In the genomic region with DNA sequence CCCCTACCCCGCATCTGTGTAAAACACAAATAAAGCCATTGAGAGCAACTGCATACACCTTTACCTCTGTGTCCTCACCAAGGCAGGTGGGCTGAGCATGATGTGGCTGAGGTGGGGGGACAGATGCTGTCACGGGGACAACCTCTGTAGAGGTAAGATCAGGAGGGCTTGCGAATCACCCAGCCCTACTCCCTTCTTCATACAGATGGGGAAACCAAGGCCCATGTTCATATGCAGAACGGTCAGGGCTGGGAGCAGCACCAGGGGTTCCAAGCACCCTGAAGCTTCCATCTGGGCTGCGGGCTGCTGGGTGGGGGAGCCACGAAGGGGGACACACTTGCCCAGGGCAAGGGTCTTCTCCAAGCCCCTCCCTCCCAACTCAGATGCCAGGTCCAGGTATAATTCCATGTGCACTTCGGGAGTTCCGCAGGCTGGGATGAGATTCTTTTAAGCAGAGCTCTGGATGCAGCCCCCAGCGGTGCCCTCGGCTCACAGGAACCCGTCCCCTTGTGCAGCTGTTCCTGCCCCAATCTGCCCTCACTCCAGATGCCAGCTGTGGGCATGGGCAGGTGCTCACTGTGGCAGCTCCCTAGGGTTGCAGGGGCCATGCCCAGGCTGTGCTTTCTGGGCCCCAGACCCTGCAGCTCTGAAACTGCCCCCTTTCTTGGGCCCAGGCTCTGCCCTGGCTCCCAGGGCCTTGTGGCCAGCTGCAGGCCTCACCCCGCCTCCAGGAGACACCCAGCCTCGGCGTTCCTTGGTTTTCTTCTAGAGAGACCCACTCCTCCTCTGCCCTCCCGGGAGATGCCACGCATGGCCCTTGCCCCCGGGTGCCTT, we compare ENCODE assay signal across 22 cellular contexts. TPM values are rescaled to one million over a fixed set of nuclear protein-coding genes. Genes with fewer than 3 reads are reported as not detected.
DNase-seq lines count a peak whose midpoint lies in the region; ATAC-seq, FAIRE-seq and TF ChIP-seq lines count a peak whose summit lies in the region.
"Had no signal": no experiment of that assay in that cellular context is flagged by ENCODE, and none has a peak within 500 bp of the region (broad histone marks: within the 10 kb centered on the region; RNA-seq: fewer than 3 reads in every experiment).

No MANE protein-coding gene starts in this region.

- H3K36me3 ChIP-seq in DND-41 (ENCODE audit: insufficient read depth, low read length) = no peaks in the 10 kb centered on the region
- peaks cover 18% of the 10 kb centered on the region for H3K36me3 ChIP-seq in endodermal cell (ENCODE audit: control insufficient read depth, insufficient read depth, low read length)
- H3K36me3 ChIP-seq in pancreas = peaks cover 0 to 46% (median 0%) of the 10 kb centered on the region in 3 donors

- peaks cover 37% of the 10 kb centered on the region for H3K27me3 Mint-ChIP-seq in HFFc6 (ENCODE audit: insufficient read depth)
- H3K27me3 Mint-ChIP-seq in endodermal cell (ENCODE audit: insufficient read depth) = no peaks in the 10 kb centered on the region

- H3K27ac Mint-ChIP-seq in HFFc6 (peak overlapping the region; percentile 14; the same call in 1 of the 2 replicates), endodermal cell (peak overlapping the region; percentile 83)
- H3K27ac Mint-ChIP-seq: T-cell had no signal

- H3K9me3 Mint-ChIP-seq in HFFc6 (peaks cover 10% of the 10 kb centered on the region; the same call in 1 of the 2 replicates), endodermal cell (no peaks in the 10 kb centered on the region)
- H3K9me3 Mint-ChIP-seq: T-cell had no signal

- no peaks in the 10 kb centered on the region for H3K4me1 ChIP-seq in DND-41 (ENCODE audit: insufficient read depth, low read length)
- H3K4me1 ChIP-seq in endodermal cell (ENCODE audit: control insufficient read depth, insufficient read depth, low read length) = no peaks in the 10 kb centered on the region
- no peaks in the 10 kb centered on the region for H3K4me1 ChIP-seq in pancreas
- H3K4me1 ChIP-seq: SJCRH30 had no signal

- no peak for FAIRE-seq in pancreas (lab: Jason Lieb, UNC)
- no peak for FAIRE-seq in GM19239 (lab: Jason Lieb, UNC)
- FAIRE-seq: A204.1, GM12878 had no signal

- no peaks in the 10 kb centered on the region for H3K79me2 ChIP-seq in DND-41 (ENCODE audit: insufficient read depth, low read length)

- H3K27me3 ChIP-seq in DND-41 (ENCODE audit: insufficient read depth, low read length, poor library complexity) (no peaks in the 10 kb centered on the region), endodermal cell (ENCODE audit: control insufficient read depth, insufficient read depth, low read length, poor library complexity, severe bottlenecking) (no peaks in the 10 kb centered on the region), pancreas (no peaks in the 10 kb centered on the region)
- H3K27me3 ChIP-seq: MG63, SJCRH30 had no signal

- H3K27ac ChIP-seq in DND-41 (ENCODE audit: low read length) = no peak overlapping the region
- no peak overlapping the region for H3K27ac ChIP-seq in endodermal cell (ENCODE audit: low read depth, low read length)
- peak overlapping the region in 3 of 4 donors; percentile 46 to 93 (median 50) for H3K27ac ChIP-seq in pancreas
- H3K27ac ChIP-seq: C4-2B, GM23248, SJCRH30 had no signal

- H3K4me3 Mint-ChIP-seq in HFFc6 (no peak overlapping the region; the same call in 1 of the 2 replicates), endodermal cell (no peak overlapping the region)
- H3K4me3 Mint-ChIP-seq: T-cell had no signal

- ATAC-seq in DND-41 (ENCODE audit: insufficient read depth, low read depth) (peak; percentile 37; the same call in 2 of the 3 replicates), pancreas (peak; percentile 0 to 4 (median 2))
- ATAC-seq: GM12878, T-cell had no signal

- H3K9ac ChIP-seq in DND-41 (ENCODE audit: low read depth, low read length) = no peak overlapping the region
- H3K9ac ChIP-seq in endodermal cell (ENCODE audit: extremely low read depth, low read length, poor library complexity, severe bottlenecking) = no peak overlapping the region
- H3K9ac ChIP-seq: GM23248 had no signal

- intact Hi-C loops in pancreas (cut with DNase I) = no loop called here

- DNase-seq in DND-41 (no peak), HFFc6 (no peak), endodermal cell (no peak), pancreas (peak in 5 of 6 donors; percentile 67 to 91 (median 84)), MV-4-11 (lab: John Stamatoyannopoulos, UW) (no peak), mucosa of gallbladder (ENCODE audit: low spot score) (no peak), GM19239 (ENCODE audit: insufficient read length, low spot score) (no peak)
- DNase-seq: DMS79, GM23248, MG63, NCI-H1092, NCI-H1436, NCI-H187 treated with DMSO at 0.1 percent for 48 hours, NCI-H2107, NCI-H2227 treated with DMSO at 0.1 percent for 48 hours, NCI-H510A, SJCRH30, T-cell had no signal

- TF ChIP-seq CTCF in DND-41 (IDR thresholded peaks at IDR 0.05; ENCODE audit: borderline replicate concordance, extremely low read depth, low read length, poor library complexity, severe bottlenecking) = no peak
- TF ChIP-seq CTCF in HFFc6 (IDR thresholded peaks at IDR 0.05) = no peak
- TF ChIP-seq CTCF in endodermal cell (conservative IDR thresholded peaks at IDR 0.05) = no peak
- TF ChIP-seq CTCF in pancreas (IDR thresholded peaks at IDR 0.05) = no peak

- H4K20me1 ChIP-seq in DND-41 (ENCODE audit: insufficient read depth, low read length) = peaks cover 6% of the 10 kb centered on the region; the same call in 1 of the 2 replicates

- peaks cover 17% of the 10 kb centered on the region for H3K4me1 Mint-ChIP-seq in HFFc6 (ENCODE audit: low read depth)
- no peaks in the 10 kb centered on the region for H3K4me1 Mint-ChIP-seq in endodermal cell
- H3K4me1 Mint-ChIP-seq: T-cell had no signal

- WGBS in endodermal cell (ENCODE audit: insufficient coverage in 1 of 2, insufficient read length in 1 of 2), 2 experiments = 92 to 94% methylated on average over 12 to 17 of the region's 17 CpGs
- WGBS in pancreas, 2 donors = 47 to 53% methylated on average over 17 of the region's 17 CpGs

- H3K4me2 ChIP-seq in DND-41 (ENCODE audit: insufficient read depth, low read length) = no peak overlapping the region

- no peak overlapping the region for H3K4me3 ChIP-seq in DND-41 (ENCODE audit: low read depth in 1 of 2, low read length in 2 of 2)
- no peak overlapping the region for H3K4me3 ChIP-seq in endodermal cell (ENCODE audit: low read length)
- H3K4me3 ChIP-seq in pancreas = no peak overlapping the region
- H3K4me3 ChIP-seq: GM12878, GM23248, MG63, SJCRH30 had no signal

- peaks cover 21% of the 10 kb centered on the region for H3K36me3 Mint-ChIP-seq in HFFc6 (ENCODE audit: low read depth)
- H3K36me3 Mint-ChIP-seq in endodermal cell (ENCODE audit: low read depth) = peaks cover 25% of the 10 kb centered on the region
- H3K36me3 Mint-ChIP-seq: T-cell had no signal

- no peaks in the 10 kb centered on the region for H3K9me3 ChIP-seq in DND-41 (ENCODE audit: insufficient read depth, low read length, severe bottlenecking)
- no peaks in the 10 kb centered on the region for H3K9me3 ChIP-seq in endodermal cell (ENCODE audit: control insufficient read depth, low read length)
- no peaks in the 10 kb centered on the region for H3K9me3 ChIP-seq in pancreas
- H3K9me3 ChIP-seq: MG63, SJCRH30 had no signal

- no peak overlapping the region for H2AFZ ChIP-seq in DND-41 (ENCODE audit: low read depth, low read length)
- H2AFZ ChIP-seq: GM23248 had no signal

RNA-seq across cellular contexts. Expression of a gene that starts 9.6 kb away (rescaled TPM):
- total RNA-seq in HFFc6 (2021; fragmentation: NEBNext Ultra II Directional; extraction: Animal tissue kit (Norgen Biotek cat#: 25700)) = not detected
- not detected for total RNA-seq in endodermal cell
- polyA plus RNA-seq in endodermal cell (2013, experiment 1 of 2) = not detected
- not detected for polyA plus RNA-seq in endodermal cell (2013, experiment 2 of 2)
- total RNA-seq in pancreas = over 10,000 TPM; 14,339 to 37,242 (median 26,937) TPM
- polyA plus RNA-seq in pancreas = over 10,000 TPM; 23,150 to 29,718 TPM
- total RNA-seq in mucosa of gallbladder = 15.0 TPM
- total RNA-seq: GM23248, LHCN-M2, SJCRH30 had no signal
- polyA plus RNA-seq: GM12878, GM23248 had no signal

RNA-seq across cellular contexts. Expression of a gene that starts 21.4 kb away (rescaled TPM):
- total RNA-seq in HFFc6 (2021; fragmentation: NEBNext Ultra II Directional; extraction: Animal tissue kit (Norgen Biotek cat#: 25700)) = not detected
- total RNA-seq in endodermal cell (not detected), pancreas (over 10,000 TPM; 36,685 to 57,899 (median 39,778) TPM), mucosa of gallbladder (26.7 TPM)
- not detected for polyA plus RNA-seq in endodermal cell (2013, experiment 1 of 2)
- polyA plus RNA-seq in endodermal cell (2013, experiment 2 of 2) = not detected
- over 10,000 TPM; 20,002 to 30,463 TPM for polyA plus RNA-seq in pancreas
- total RNA-seq: GM23248, LHCN-M2, SJCRH30 had no signal
- polyA plus RNA-seq: GM12878, GM23248 had no signal

RNA-seq across cellular contexts. Expression of a gene that starts 23.1 kb away (rescaled TPM):
- total RNA-seq in HFFc6 (2021; fragmentation: NEBNext Ultra II Directional; extraction: Animal tissue kit (Norgen Biotek cat#: 25700)) = 100 to 1,000 TPM; 126 to 148 (median 130) TPM
- 10 to 100 TPM; 56.2 to 74.3 TPM for total RNA-seq in endodermal cell
- 38.6 TPM for polyA plus RNA-seq in endodermal cell (2013, experiment 1 of 2)
- polyA plus RNA-seq in endodermal cell (2013, experiment 2 of 2) = 33.2 TPM
- 10 to 100 TPM; 30.1 to 56.9 (median 40.4) TPM for total RNA-seq in pancreas
- 10 to 100 TPM; 60.1 to 66.7 TPM for polyA plus RNA-seq in pancreas
- 223 TPM for total RNA-seq in mucosa of gallbladder

Comparison
In these comparisons a context has a peak if more than half of its experiments do, and no peak if none do; other contexts are left out.
1. DNase-seq: peak in pancreas (5 of 6); none in DND-41 (single experiment), HFFc6 (single experiment), endodermal cell (single experiment), MV-4-11 (single experiment), mucosa of gallbladder (single experiment) and GM19239 (single experiment).
2. H3K27ac ChIP-seq: peak in pancreas (3 of 4); none in DND-41 (single experiment) and endodermal cell (single experiment).
3. RNA of a gene that starts 9.6 kb away (total RNA-seq): 14,339 to 37,242 TPM in pancreas; 15.0 TPM in mucosa of gallbladder (single experiment), not detected in endodermal cell and not detected in HFFc6; every median in the first group is over 100 times any median in the second.
4. RNA of a gene that starts 21.4 kb away (total RNA-seq): 36,685 to 57,899 TPM in pancreas; 26.7 TPM in mucosa of gallbladder (single experiment), not detected in HFFc6 and not detected in endodermal cell; every median in the first group is over 1,000 times any median in the second.